20 cellular contexts compared by ENCODE assay signal in genomic region chr2:72613931-72614330, GRCh38.
"Had no signal": no experiment of that assay in that cellular context is flagged by ENCODE, and none has a peak within 500 bp of the region (broad histone marks: within the 10 kb centered on the region; RNA-seq: fewer than 3 reads in every experiment).

No MANE protein-coding gene starts in this region.

- H3K27me3 Mint-ChIP-seq: activated B cell treated with CpG ODN at 0.5 μM for 24 hours; activated CD4-positive, alpha-beta memory T cell treated with anti-CD3 and anti-CD28 coated beads, Interleukin-2, amount 10 ng/mL, durations not matched to agents 7 days and 5 days; activated CD8-positive, alpha-beta memory T cell treated with anti-CD3 and anti-CD28 coated beads, Interleukin-2, amount 10 ng/mL, durations not matched to agents 7 days and 5 days; activated naive CD8-positive, alpha-beta T cell treated with anti-CD3 and anti-CD28 coated beads, Interleukin-2, amount 10 ng/mL, durations not matched to agents 7 days and 5 days; naive thymus-derived CD8-positive, alpha-beta T cell had no signal

- H3K4me2 ChIP-seq: SK-N-SH had no signal

- H3K36me3 ChIP-seq: colonic mucosa, pancreas, sigmoid colon, tibial artery had no signal

- H3K27ac Mint-ChIP-seq: activated B cell treated with CpG ODN at 0.5 μM for 24 hours; activated CD4-positive, alpha-beta memory T cell treated with anti-CD3 and anti-CD28 coated beads, Interleukin-2, amount 10 ng/mL, durations not matched to agents 7 days and 5 days; activated CD8-positive, alpha-beta memory T cell treated with anti-CD3 and anti-CD28 coated beads, Interleukin-2, amount 10 ng/mL, durations not matched to agents 7 days and 5 days; activated naive CD8-positive, alpha-beta T cell treated with anti-CD3 and anti-CD28 coated beads, Interleukin-2, amount 10 ng/mL, durations not matched to agents 7 days and 5 days; T-helper 2 cell treated with Interferon-gamma antibody and Interleukin-4, amounts not matched to agents 5 μg/mL and 100 μg/mL, for 36 hours had no signal

- H3K4me1 ChIP-seq: body of pancreas, colonic mucosa, pancreas, sigmoid colon, tibial artery had no signal

- H3K4me3 Mint-ChIP-seq: activated B cell treated with CpG ODN at 0.5 μM for 24 hours; activated CD4-positive, alpha-beta memory T cell treated with anti-CD3 and anti-CD28 coated beads, Interleukin-2, amount 10 ng/mL, durations not matched to agents 7 days and 5 days; activated CD8-positive, alpha-beta memory T cell treated with anti-CD3 and anti-CD28 coated beads, Interleukin-2, amount 10 ng/mL, durations not matched to agents 7 days and 5 days; activated naive CD8-positive, alpha-beta T cell treated with anti-CD3 and anti-CD28 coated beads, Interleukin-2, amount 10 ng/mL, durations not matched to agents 7 days and 5 days; naive thymus-derived CD8-positive, alpha-beta T cell; T-helper 2 cell treated with Interferon-gamma antibody and Interleukin-4, amounts not matched to agents 5 μg/mL and 100 μg/mL, for 36 hours had no signal

- H3K4me3 ChIP-seq: body of pancreas, colonic mucosa, lung, mucosa of descending colon, pancreas, sigmoid colon, tibial artery had no signal

- H3K9me3 ChIP-seq: body of pancreas, colonic mucosa, pancreas, SK-N-SH had no signal

- DNase-seq: activated B cell treated with CpG ODN at 0.5 μM for 24 hours; activated CD4-positive, alpha-beta memory T cell treated with anti-CD3 and anti-CD28 coated beads, Interleukin-2, amount 10 ng/mL, durations not matched to agents 7 days and 5 days; activated CD4-positive, alpha-beta T cell treated with anti-CD3 and anti-CD28 coated beads for 4 hours; activated CD8-positive, alpha-beta memory T cell treated with anti-CD3 and anti-CD28 coated beads, Interleukin-2, amount 10 ng/mL, durations not matched to agents 7 days and 5 days; activated naive CD4-positive, alpha-beta T cell; activated naive CD8-positive, alpha-beta T cell treated with anti-CD3 and anti-CD28 coated beads, Interleukin-2, amount 10 ng/mL, durations not matched to agents 7 days and 5 days; amygdala; body of pancreas; caudate nucleus; colonic mucosa; kidney; mucosa of descending colon; naive thymus-derived CD8-positive, alpha-beta T cell; pancreas; sigmoid colon; SK-N-SH; stimulated activated naive CD4-positive, alpha-beta T cell; tibial artery had no signal

- H3K4me1 Mint-ChIP-seq: activated CD4-positive, alpha-beta memory T cell treated with anti-CD3 and anti-CD28 coated beads, Interleukin-2, amount 10 ng/mL, durations not matched to agents 7 days and 5 days had no signal

- H3K27ac ChIP-seq: body of pancreas, colonic mucosa, pancreas, sigmoid colon, tibial artery had no signal

- H3K9me3 Mint-ChIP-seq: activated CD4-positive, alpha-beta memory T cell treated with anti-CD3 and anti-CD28 coated beads, Interleukin-2, amount 10 ng/mL, durations not matched to agents 7 days and 5 days had no signal

- H3K27me3 ChIP-seq: body of pancreas, colonic mucosa, pancreas, sigmoid colon, tibial artery had no signal

- H3K9ac ChIP-seq: SK-N-SH had no signal

- H3K36me3 Mint-ChIP-seq: activated CD8-positive, alpha-beta memory T cell treated with anti-CD3 and anti-CD28 coated beads, Interleukin-2, amount 10 ng/mL, durations not matched to agents 7 days and 5 days had no signal
